24 cellular contexts compared by ENCODE assay signal in the genomic region with DNA sequence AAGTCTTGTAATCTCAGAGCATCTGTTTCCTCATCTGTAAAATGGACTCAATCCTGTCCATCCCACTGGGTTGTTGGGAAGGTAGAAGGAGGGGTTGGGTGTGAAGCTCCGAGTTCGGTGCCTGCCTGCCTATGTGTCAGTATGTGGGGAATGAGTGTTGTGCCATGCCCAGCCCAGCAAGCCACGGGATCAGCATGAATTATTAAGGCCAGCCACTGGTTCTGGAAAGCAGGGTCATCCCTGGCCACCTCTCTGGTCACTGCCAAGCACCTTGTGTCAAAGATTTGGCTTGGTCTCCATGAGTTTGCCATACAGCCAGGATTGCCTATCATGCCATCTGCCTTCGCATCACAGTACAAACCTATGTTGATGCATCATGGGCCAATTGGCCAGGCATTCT. TPM values are rescaled to one million over a fixed set of nuclear protein-coding genes. Genes with fewer than 3 reads are reported as not detected.
DNase-seq lines count a peak whose midpoint lies in the region; ATAC-seq, FAIRE-seq and TF ChIP-seq lines count a peak whose summit lies in the region.
"Had no signal": no experiment of that assay in that cellular context is flagged by ENCODE, and none has a peak within 500 bp of the region (broad histone marks: within the 10 kb centered on the region; RNA-seq: fewer than 3 reads in every experiment).

No MANE protein-coding gene starts in this region.

- 59% methylated on average over 4 of the region's 4 CpGs for WGBS in A549 (ENCODE audit: missing lambda C conversion rate)
- WGBS in K562 (ENCODE audit: insufficient coverage, low coverage, missing lambda C conversion rate) = 22% methylated on average over 4 of the region's 4 CpGs
- WGBS in esophagus muscularis mucosa = 95% methylated on average over 4 of the region's 4 CpGs
- WGBS in psoas muscle, 3 donors = 32 to 55% (median 37%) methylated on average over 4 of the region's 4 CpGs

- intact Hi-C loops in K562 (cut with micrococcal nuclease) = no loop called here
- intact Hi-C loops in esophagus muscularis mucosa (cut with DNase I) = no loop called here
- intact Hi-C loops in psoas muscle (cut with DNase I) = no loop called here

- H3K27ac ChIP-seq in A549 (no peak overlapping the region), K562 (ENCODE audit: extremely low read depth, low read depth, low read length) (no peak overlapping the region), esophagus muscularis mucosa (replicated peaks in 1 of 4) (no peak overlapping the region), psoas muscle (no peak overlapping the region)
- H3K27ac ChIP-seq: 22Rv1 had no signal

- FAIRE-seq in A549 (lab: Jason Lieb, UNC) (no peak), K562 (lab: Jason Lieb, UNC) (no peak), HTR-8/SVneo (lab: Jason Lieb, UNC) (no peak)
- FAIRE-seq: A204.1, G401.6, GM12892, GM19239 had no signal

- no peak for DNase-seq in A549 (ENCODE audit: low read depth in 1 of 2, low spot score in 1 of 2)
- DNase-seq in K562 (ENCODE audit: extremely low read depth in 1 of 4, low spot score in 3 of 4) = no peak
- peak; percentile 34 for DNase-seq in esophagus muscularis mucosa (ENCODE audit: extremely low spot score)
- DNase-seq in psoas muscle = no peak
- DNase-seq in HTR-8/SVneo (ENCODE audit: insufficient read length, low spot score) = no peak
- DNase-seq in left lobe of liver (ENCODE audit: low spot score) = no peak
- DNase-seq in medulla oblongata (ENCODE audit: extremely low spot score) = no peak
- DNase-seq: ACHN; AML-193; BE2C; Calu3; CD4-positive, alpha-beta memory T cell; COR-L47; DMS53; DMS79 treated with DMSO at 0.1 percent for 48 hours; H9 had no signal

- H3K79me2 ChIP-seq in K562 (ENCODE audit: control insufficient read depth, insufficient read depth, low read length) = no peaks in the 10 kb centered on the region

- POLR2A ChIA-PET in A549 (lab: Yijun Ruan, JAX) (no interaction called here), K562 (lab: Yijun Ruan, JAX) (interaction anchor here (0.9 to 3.1 kb wide), 2 partner anchors 11 to 26 kb away, joined by 4 to 18 read pairs; no protein-coding TSS in a partner anchor)

- BruUV-seq in K562 (replicated peaks; lab: Mats Ljungman, UMichigan) = no TSS peak

- no peak overlapping the region for H3K9ac ChIP-seq in K562 (ENCODE audit: insufficient read depth in 1 of 2, low read depth in 2 of 2, low read length in 2 of 2)

- no peaks in the 10 kb centered on the region for H3K9me1 ChIP-seq in K562 (ENCODE audit: control insufficient read depth, insufficient read depth, low read length)

- CTCF ChIA-PET in A549 (lab: Yijun Ruan, JAX) = interaction anchor here (0.6 kb wide), 1 partner anchor 306 kb away, joined by 3 read pairs; no protein-coding TSS in a partner anchor
- CTCF ChIA-PET in K562 (lab: Yijun Ruan, JAX; ENCODE audit: low intra/inter-chr PET ratio) = no interaction called here

- H3K36me3 ChIP-seq in K562 (ENCODE audit: control insufficient read depth, insufficient read depth, low read length) (no peaks in the 10 kb centered on the region), esophagus muscularis mucosa (peaks cover 0 to 27% (median 5%) of the 10 kb centered on the region in 4 donors), psoas muscle (ENCODE audit: insufficient read depth in 1 of 2, low read depth in 1 of 2) (peaks cover 3 to 75% of the 10 kb centered on the region in 2 donors)
- H3K36me3 ChIP-seq: BE2C had no signal

- ATAC-seq in A549 (peak; percentile 8 to 9; a peak in 2 of 6 replicates), K562 (no peak), psoas muscle (peak in 3 of 4 donors; percentile 23 to 65 (median 59)), left lobe of liver (no peak), GM19023 (IDR thresholded peaks at IDR 0.05; ENCODE audit: unreplicated experiment) (no peak)
- ATAC-seq: GM23338, HCT116 had no signal

- H3K9me3 ChIP-seq in A549 (no peaks in the 10 kb centered on the region), K562 (replicated peaks; ENCODE audit: control insufficient read depth, insufficient read depth, low read depth, low read length) (no peaks in the 10 kb centered on the region), esophagus muscularis mucosa (no peaks in the 10 kb centered on the region), psoas muscle (no peaks in the 10 kb centered on the region)
- H3K9me3 ChIP-seq: BE2C had no signal

- TF ChIP-seq POLR2A in A549 (IDR thresholded peaks at IDR 0.05; ENCODE audit: low read length) (no peak), K562 (conservative IDR thresholded peaks at IDR 0.05) (no peak), esophagus muscularis mucosa (IDR thresholded peaks at IDR 0.05; ENCODE audit: low read depth) (no peak)

- no peaks in the 10 kb centered on the region for H4K20me1 ChIP-seq in K562 (replicated peaks; ENCODE audit: control insufficient read depth, insufficient read depth, low read length)

- TF ChIP-seq RAD21 in A549 (conservative IDR thresholded peaks at IDR 0.05 in 1 of 2, IDR thresholded peaks at IDR 0.05 in 1 of 2) = no peak
- no peak for TF ChIP-seq RAD21 in K562 (CRISPR knock-in tag; conservative IDR thresholded peaks at IDR 0.05 in 1 of 2, IDR thresholded peaks at IDR 0.05 in 1 of 2)

- in situ Hi-C loops in K562 (cut with MboI) = no loop called here

- H3K4me3 ChIP-seq in A549 (no peak overlapping the region), K562 (no peak overlapping the region), esophagus muscularis mucosa (no peak overlapping the region), psoas muscle (no peak overlapping the region)
- H3K4me3 ChIP-seq: GM23338 had no signal

- TF ChIP-seq EP300 in A549 (IDR thresholded peaks at IDR 0.05) (no peak), K562 (IDR thresholded peaks at IDR 0.05; ENCODE audit: low read length) (no peak), esophagus muscularis mucosa (IDR thresholded peaks at IDR 0.05) (no peak)

- no peak for TF ChIP-seq CTCF in A549 (IDR thresholded peaks at IDR 0.05)
- TF ChIP-seq CTCF in K562 (IDR thresholded peaks at IDR 0.05 in 2 of 3, conservative IDR thresholded peaks at IDR 0.05 in 1 of 3; ENCODE audit: insufficient read depth in 2 of 3, low read depth in 1 of 3, low read length in 3 of 3) = no peak
- no peak for TF ChIP-seq CTCF in esophagus muscularis mucosa (IDR thresholded peaks at IDR 0.05)
- no peak for TF ChIP-seq CTCF in psoas muscle (IDR thresholded peaks at IDR 0.05)

- H3K4me1 ChIP-seq in A549 (no peaks in the 10 kb centered on the region), K562 (replicated peaks in 1 of 2; ENCODE audit: control insufficient read depth in 2 of 2, insufficient read depth in 2 of 2, low read length in 2 of 2) (no peaks in the 10 kb centered on the region; a peak in 1 of 5 replicates), esophagus muscularis mucosa (peaks cover 0 to 6% (median 1%) of the 10 kb centered on the region in 4 donors), psoas muscle (no peaks in the 10 kb centered on the region)
- H3K4me1 ChIP-seq: BE2C had no signal

- no peak overlapping the region for H2AFZ ChIP-seq in K562 (ENCODE audit: low read depth, low read length)
- H2AFZ ChIP-seq: GM23338 had no signal

- H3K27me3 ChIP-seq in K562 (ENCODE audit: control insufficient read depth in 2 of 2, insufficient read depth in 2 of 2, low read length in 2 of 2) (no peaks in the 10 kb centered on the region; a peak in 1 of 5 replicates), esophagus muscularis mucosa (no peaks in the 10 kb centered on the region), psoas muscle (ENCODE audit: insufficient read depth in 3 of 3, low read length in 2 of 3) (no peaks in the 10 kb centered on the region)
- H3K27me3 ChIP-seq: BE2C had no signal

- H3K4me2 ChIP-seq in A549 = no peak overlapping the region
- H3K4me2 ChIP-seq in K562 (ENCODE audit: insufficient read depth, low read length) = no peak overlapping the region
- H3K4me2 ChIP-seq: GM23338 had no signal

RNA-seq across cellular contexts. Expression of gene TM6SF1, which starts 11.5 kb away (rescaled TPM):
- polyA plus RNA-seq in A549 (2011; rRNA removed) (1.1 TPM in 2 replicates), A549 (2017; fragmentation: RNase III; extraction: RNeasy Plus Mini Kit Qiagen cat#74134 plus additional on column Dnase treatment) (0.08 to 0.12 TPM in 2 of 3 replicates, not detected in the other), K562 (2011; rRNA removed) (1.0 and 6.1 TPM in 2 replicates), K562 (2014; fragmentation: Illumina TruSeq; extraction: Trizol) (3.5 and 4.4 TPM in 2 replicates), K562 (2014; fragmentation: Nextera tagmentation; extraction: Ambion mirVana) (1 to 10 TPM; 5.2 to 5.6 TPM), K562 (2014; rRNA removed) (2.9 and 4.5 TPM in 2 replicates), psoas muscle (10 to 100 TPM; 10.7 to 17.5 (median 13.8) TPM)
- polyA plus RNA-seq in A549 (2012; cell fraction: cytosol; rRNA removed) = 0.06 and 0.08 TPM in 2 replicates
- polyA plus RNA-seq in A549 (2012; cell fraction: nucleus; rRNA removed) = 0.05 TPM in 1 of 2 replicates, not detected in the other
- polyA minus RNA-seq in A549 (2011; rRNA and poly(A)+ RNA removed) = 0.74 TPM in 1 of 2 replicates, not detected in the other
- total RNA-seq in K562 (2011; cell fraction: chromatin; rRNA removed; ENCODE audit: low replicate concordance) = 3.2 and 5.4 TPM in 2 replicates
- 2.3 and 3.0 TPM in 2 replicates for total RNA-seq in K562 (2011; cell fraction: nucleolus; rRNA removed)
- total RNA-seq in K562 (2011; cell fraction: nucleoplasm; rRNA removed) = 1.7 and 2.9 TPM in 2 replicates
- total RNA-seq in K562 (2014; rRNA removed) (1.8 and 3.3 TPM in 2 replicates), K562 (2014; rRNA removed; fragmentation: Illumina TruSeq; extraction: Trizol) (4.4 and 4.6 TPM in 2 replicates), K562 (2015; rRNA removed; fragmentation: Illumina TruSeq; extraction: Trizol) (1.1 and 1.3 TPM in 2 replicates), K562 (2021) (2.7 and 4.1 TPM in 2 replicates), esophagus muscularis mucosa (1 to 10 TPM; 5.8 to 7.8 (median 6.6) TPM), psoas muscle (10 to 100 TPM in 3 of 4 donors, 1 to 10 TPM in 1; 9.2 to 23.4 (median 16.5) TPM), left lobe of liver (0.81 TPM)
- 0.34 and 2.9 TPM in 2 replicates for polyA plus RNA-seq in K562 (2011; cell fraction: cytosol; rRNA removed)
- 1.5 and 9.2 TPM in 2 replicates for polyA plus RNA-seq in K562 (2011; cell fraction: nucleus; rRNA removed)
- polyA plus RNA-seq in K562 (2012) = 2.7 and 34.9 TPM in 2 replicates
- 0.35 and 2.2 TPM in 2 replicates for polyA minus RNA-seq in K562 (2011; rRNA and poly(A)+ RNA removed)
- 1.0 TPM in 1 of 2 replicates, not detected in the other for polyA minus RNA-seq in K562 (2011; cell fraction: cytosol; rRNA and poly(A)+ RNA removed)
- polyA minus RNA-seq in K562 (2011; cell fraction: nucleus; rRNA and poly(A)+ RNA removed) = 0.54 and 4.1 TPM in 2 replicates
- total RNA-seq: Calu3 had no signal
- polyA plus RNA-seq: CD4-positive, alpha-beta memory T cell had no signal

RNA-seq across cellular contexts. Expression of gene BTBD1, which starts 51.9 kb away (rescaled TPM):
- polyA plus RNA-seq in A549 (2011; rRNA removed) (88.8 and 95.8 TPM in 2 replicates), A549 (2017; fragmentation: RNase III; extraction: RNeasy Plus Mini Kit Qiagen cat#74134 plus additional on column Dnase treatment) (52.2 to 53.1 TPM (median 52.7 TPM) in 3 replicates), K562 (2011; rRNA removed) (91.7 and 106 TPM in 2 replicates), K562 (2014; fragmentation: Illumina TruSeq; extraction: Trizol) (89.5 and 94.1 TPM in 2 replicates), K562 (2014; fragmentation: Nextera tagmentation; extraction: Ambion mirVana) (10 to 100 TPM; 19.4 to 27.2 TPM), K562 (2014; rRNA removed) (73.6 and 74.9 TPM in 2 replicates), psoas muscle (100 to 1,000 TPM in 1 of 3 donors, 10 to 100 TPM in 2; 93.5 to 170 (median 98.9) TPM)
- polyA plus RNA-seq in A549 (2012; cell fraction: cytosol; rRNA removed) = 28.1 and 37.7 TPM in 2 replicates
- 20.3 TPM in 2 replicates for polyA plus RNA-seq in A549 (2012; cell fraction: nucleus; rRNA removed)
- 33.3 and 37.4 TPM in 2 replicates for polyA minus RNA-seq in A549 (2011; rRNA and poly(A)+ RNA removed)
- total RNA-seq in K562 (2011; cell fraction: chromatin; rRNA removed; ENCODE audit: low replicate concordance) = 36.3 and 67.9 TPM in 2 replicates
- total RNA-seq in K562 (2011; cell fraction: nucleolus; rRNA removed) = 28.7 and 30.3 TPM in 2 replicates
- 50.4 and 78.1 TPM in 2 replicates for total RNA-seq in K562 (2011; cell fraction: nucleoplasm; rRNA removed)
- total RNA-seq in K562 (2014; rRNA removed) (89.1 and 90.4 TPM in 2 replicates), K562 (2014; rRNA removed; fragmentation: Illumina TruSeq; extraction: Trizol) (97.6 and 107 TPM in 2 replicates), K562 (2015; rRNA removed; fragmentation: Illumina TruSeq; extraction: Trizol) (87.4 and 93.4 TPM in 2 replicates), K562 (2021) (75.8 and 77.3 TPM in 2 replicates), esophagus muscularis mucosa (10 to 100 TPM; 53.2 to 69.6 (median 64.2) TPM), psoas muscle (100 to 1,000 TPM; 133 to 193 (median 157) TPM), left lobe of liver (17.8 TPM)
- polyA plus RNA-seq in K562 (2011; cell fraction: cytosol; rRNA removed) = 42.8 and 47.8 TPM in 2 replicates
- polyA plus RNA-seq in K562 (2011; cell fraction: nucleus; rRNA removed) = 32.2 and 50.2 TPM in 2 replicates
- 58.8 and 59.6 TPM in 2 replicates for polyA plus RNA-seq in K562 (2012)
- 134 and 142 TPM in 2 replicates for polyA minus RNA-seq in K562 (2011; rRNA and poly(A)+ RNA removed)
- 66.7 and 84.5 TPM in 2 replicates for polyA minus RNA-seq in K562 (2011; cell fraction: cytosol; rRNA and poly(A)+ RNA removed)
- polyA minus RNA-seq in K562 (2011; cell fraction: nucleus; rRNA and poly(A)+ RNA removed) = 32.2 and 51.5 TPM in 2 replicates

Comparison
In these comparisons a context has a peak if more than half of its experiments do, and no peak if none do; other contexts are left out.
1. ATAC-seq: peak in A549 (2 of 2) and psoas muscle (3 of 4); none in K562 (single experiment), left lobe of liver (single experiment) and GM19023 (single experiment).